Comparison of ENCODE assay signal across 1 cellular context in the genomic region with DNA sequence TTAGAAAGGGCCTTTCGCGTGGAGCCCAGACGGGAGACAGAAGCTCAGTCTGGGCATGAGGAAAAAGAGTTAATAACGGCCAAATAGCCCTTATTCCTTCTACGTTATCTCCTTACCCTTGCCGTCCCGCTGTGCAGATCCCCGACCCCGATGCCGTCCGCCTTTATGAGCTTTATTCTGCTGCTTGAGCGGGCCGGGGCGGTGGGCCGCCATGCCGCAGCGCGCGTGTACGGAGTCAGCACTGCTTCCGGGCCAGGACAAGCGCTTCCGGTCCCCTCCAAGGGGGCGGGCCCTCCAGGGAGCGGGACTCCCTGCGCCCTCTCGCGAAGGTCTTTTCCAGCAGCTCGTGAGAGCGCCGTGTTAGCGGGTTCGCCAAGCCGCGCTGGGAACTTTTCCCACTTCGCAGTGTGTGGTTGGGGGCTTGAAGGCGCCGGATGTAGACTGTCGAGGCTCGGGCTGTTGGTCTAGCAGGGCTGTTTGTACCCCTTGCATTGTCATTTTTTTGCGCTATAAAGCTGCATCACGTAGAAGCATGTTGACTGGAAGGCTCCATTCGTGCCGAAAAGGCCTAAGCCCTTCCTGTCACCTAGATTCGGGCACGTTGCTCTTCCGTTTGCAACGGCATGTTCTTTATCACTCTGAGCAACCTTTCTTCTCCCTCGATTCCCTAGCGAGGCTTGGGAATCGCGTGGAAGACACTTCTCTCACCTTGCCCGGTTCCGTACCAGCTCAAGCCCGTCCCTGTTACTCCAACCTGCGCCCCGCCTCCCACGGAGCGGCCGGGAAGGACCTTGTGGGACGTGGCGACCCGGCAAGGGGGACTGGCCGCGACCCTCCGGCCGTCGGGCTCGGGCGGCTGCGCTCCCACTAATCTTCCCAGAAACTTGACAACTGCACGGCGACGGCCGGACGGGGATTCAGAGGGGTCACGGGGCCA.
A peak's percentile ranks its signal among the peaks of the same experiment; 100 is the strongest.
TF ChIP-seq lines count a peak whose summit lies in the region.

Gene TSR1 (minus strand): TSS at position 243 of the 937 bp plus-strand sequence. CDS start 30 bp downstream, at position 213.

TF ChIP-seq in HepG2, 621 proteins besides CTCF, POLR2A, EP300 and RAD21 (continued from another document and continues in another):
- TF ChIP-seq, protein P1, sequence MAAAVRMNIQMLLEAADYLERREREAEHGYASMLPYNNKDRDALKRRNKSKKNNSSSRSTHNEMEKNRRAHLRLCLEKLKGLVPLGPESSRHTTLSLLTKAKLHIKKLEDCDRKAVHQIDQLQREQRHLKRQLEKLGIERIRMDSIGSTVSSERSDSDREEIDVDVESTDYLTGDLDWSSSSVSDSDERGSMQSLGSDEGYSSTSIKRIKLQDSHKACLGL (CRISPR knock-in tag; IDR thresholded peaks at IDR 0.05) = peak; percentile 91; the same call in 1 of the 2 replicates
- TF ChIP-seq, protein P2, sequence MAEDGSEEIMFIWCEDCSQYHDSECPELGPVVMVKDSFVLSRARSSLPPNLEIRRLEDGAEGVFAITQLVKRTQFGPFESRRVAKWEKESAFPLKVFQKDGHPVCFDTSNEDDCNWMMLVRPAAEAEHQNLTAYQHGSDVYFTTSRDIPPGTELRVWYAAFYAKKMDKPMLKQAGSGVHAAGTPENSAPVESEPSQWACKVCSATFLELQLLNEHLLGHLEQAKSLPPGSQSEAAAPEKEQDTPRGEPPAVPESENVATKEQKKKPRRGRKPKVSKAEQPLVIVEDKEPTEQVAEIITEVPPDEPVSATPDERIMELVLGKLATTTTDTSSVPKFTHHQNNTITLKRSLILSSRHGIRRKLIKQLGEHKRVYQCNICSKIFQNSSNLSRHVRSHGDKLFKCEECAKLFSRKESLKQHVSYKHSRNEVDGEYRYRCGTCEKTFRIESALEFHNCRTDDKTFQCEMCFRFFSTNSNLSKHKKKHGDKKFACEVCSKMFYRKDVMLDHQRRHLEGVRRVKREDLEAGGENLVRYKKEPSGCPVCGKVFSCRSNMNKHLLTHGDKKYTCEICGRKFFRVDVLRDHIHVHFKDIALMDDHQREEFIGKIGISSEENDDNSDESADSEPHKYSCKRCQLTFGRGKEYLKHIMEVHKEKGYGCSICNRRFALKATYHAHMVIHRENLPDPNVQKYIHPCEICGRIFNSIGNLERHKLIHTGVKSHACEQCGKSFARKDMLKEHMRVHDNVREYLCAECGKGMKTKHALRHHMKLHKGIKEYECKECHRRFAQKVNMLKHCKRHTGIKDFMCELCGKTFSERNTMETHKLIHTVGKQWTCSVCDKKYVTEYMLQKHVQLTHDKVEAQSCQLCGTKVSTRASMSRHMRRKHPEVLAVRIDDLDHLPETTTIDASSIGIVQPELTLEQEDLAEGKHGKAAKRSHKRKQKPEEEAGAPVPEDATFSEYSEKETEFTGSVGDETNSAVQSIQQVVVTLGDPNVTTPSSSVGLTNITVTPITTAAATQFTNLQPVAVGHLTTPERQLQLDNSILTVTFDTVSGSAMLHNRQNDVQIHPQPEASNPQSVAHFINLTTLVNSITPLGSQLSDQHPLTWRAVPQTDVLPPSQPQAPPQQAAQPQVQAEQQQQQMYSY (CRISPR knock-in tag; IDR thresholded peaks at IDR 0.05) = no peak; the same call in 1 of the 2 replicates
- TF ChIP-seq, protein P3, sequence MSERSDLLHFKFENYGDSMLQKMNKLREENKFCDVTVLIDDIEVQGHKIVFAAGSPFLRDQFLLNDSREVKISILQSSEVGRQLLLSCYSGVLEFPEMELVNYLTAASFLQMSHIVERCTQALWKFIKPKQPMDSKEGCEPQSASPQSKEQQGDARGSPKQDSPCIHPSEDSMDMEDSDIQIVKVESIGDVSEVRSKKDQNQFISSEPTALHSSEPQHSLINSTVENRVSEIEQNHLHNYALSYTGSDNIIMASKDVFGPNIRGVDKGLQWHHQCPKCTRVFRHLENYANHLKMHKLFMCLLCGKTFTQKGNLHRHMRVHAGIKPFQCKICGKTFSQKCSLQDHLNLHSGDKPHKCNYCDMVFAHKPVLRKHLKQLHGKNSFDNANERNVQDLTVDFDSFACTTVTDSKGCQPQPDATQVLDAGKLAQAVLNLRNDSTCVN (CRISPR knock-in tag; IDR thresholded peaks at IDR 0.05; ENCODE audit: borderline replicate concordance) = peak; percentile 48; the same call in 1 of the 2 replicates
- TF ChIP-seq LCORL (IDR thresholded peaks at IDR 0.05) (no peak), LCORL (CRISPR knock-in tag; IDR thresholded peaks at IDR 0.05) (no peak), ZNF704 (CRISPR knock-in tag; IDR thresholded peaks at IDR 0.05; ENCODE audit: borderline replicate concordance) (0 out of 2 replicates have a peak, but pooled peaks have one; percentile 41), SCMH1 (CRISPR knock-in tag; IDR thresholded peaks at IDR 0.05; ENCODE audit: borderline replicate concordance) (no peak), ZNF703 (CRISPR knock-in tag; IDR thresholded peaks at IDR 0.05; ENCODE audit: borderline replicate concordance) (no peak; the same call in 1 of the 2 replicates), SNRNP70 (IDR thresholded peaks at IDR 0.05; ENCODE audit: low read depth, low read length) (no peak), MLXIP (CRISPR knock-in tag; IDR thresholded peaks at IDR 0.05; ENCODE audit: borderline replicate concordance) (no peak), NFATC3 (CRISPR knock-in tag; IDR thresholded peaks at IDR 0.05) (no peak), TSC22D2 (CRISPR knock-in tag; IDR thresholded peaks at IDR 0.05; ENCODE audit: borderline replicate concordance) (peak; percentile 63; the same call in 1 of the 2 replicates), PITX1 (CRISPR knock-in tag; IDR thresholded peaks at IDR 0.05) (peak; percentile 70; the same call in 1 of the 2 replicates), MTF1 (CRISPR knock-in tag; IDR thresholded peaks at IDR 0.05) (no peak), MEIS2 (CRISPR knock-in tag; IDR thresholded peaks at IDR 0.05) (no peak), ZNF101 (CRISPR knock-in tag; IDR thresholded peaks at IDR 0.05; ENCODE audit: borderline replicate concordance, low read depth) (no peak), ZNF451 (CRISPR knock-in tag; IDR thresholded peaks at IDR 0.05) (no peak; the same call in 1 of the 2 replicates), THAP7 (CRISPR knock-in tag; IDR thresholded peaks at IDR 0.05) (peak; percentile 59; the same call in 1 of the 2 replicates), SNAI1 (CRISPR knock-in tag; IDR thresholded peaks at IDR 0.05; ENCODE audit: borderline replicate concordance) (no peak; the same call in none of the 2 replicates), ZNF335 (CRISPR knock-in tag; IDR thresholded peaks at IDR 0.05) (no peak; the same call in 1 of the 2 replicates), ZNF780A (CRISPR knock-in tag; IDR thresholded peaks at IDR 0.05) (no peak), ZNF17 (CRISPR knock-in tag; IDR thresholded peaks at IDR 0.05) (no peak; the same call in 1 of the 2 replicates), ZNF510 (CRISPR knock-in tag; IDR thresholded peaks at IDR 0.05; ENCODE audit: low read depth) (peak; percentile 65; the same call in 1 of the 2 replicates), TP53 (CRISPR knock-in tag; conservative IDR thresholded peaks at IDR 0.05) (0 out of 2 replicates have a peak, but pooled peaks have one; percentile 24), ZNF766 (CRISPR knock-in tag; IDR thresholded peaks at IDR 0.05; ENCODE audit: borderline replicate concordance) (no peak; the same call in 1 of the 2 replicates), HOXA7 (CRISPR knock-in tag; IDR thresholded peaks at IDR 0.05) (no peak), ZFP37 (CRISPR knock-in tag; IDR thresholded peaks at IDR 0.05; ENCODE audit: borderline replicate concordance) (0 out of 2 replicates have a peak, but pooled peaks have one; percentile 51), CENPT (CRISPR knock-in tag; IDR thresholded peaks at IDR 0.05; ENCODE audit: low read depth) (no peak)
- TF ChIP-seq, protein P4, sequence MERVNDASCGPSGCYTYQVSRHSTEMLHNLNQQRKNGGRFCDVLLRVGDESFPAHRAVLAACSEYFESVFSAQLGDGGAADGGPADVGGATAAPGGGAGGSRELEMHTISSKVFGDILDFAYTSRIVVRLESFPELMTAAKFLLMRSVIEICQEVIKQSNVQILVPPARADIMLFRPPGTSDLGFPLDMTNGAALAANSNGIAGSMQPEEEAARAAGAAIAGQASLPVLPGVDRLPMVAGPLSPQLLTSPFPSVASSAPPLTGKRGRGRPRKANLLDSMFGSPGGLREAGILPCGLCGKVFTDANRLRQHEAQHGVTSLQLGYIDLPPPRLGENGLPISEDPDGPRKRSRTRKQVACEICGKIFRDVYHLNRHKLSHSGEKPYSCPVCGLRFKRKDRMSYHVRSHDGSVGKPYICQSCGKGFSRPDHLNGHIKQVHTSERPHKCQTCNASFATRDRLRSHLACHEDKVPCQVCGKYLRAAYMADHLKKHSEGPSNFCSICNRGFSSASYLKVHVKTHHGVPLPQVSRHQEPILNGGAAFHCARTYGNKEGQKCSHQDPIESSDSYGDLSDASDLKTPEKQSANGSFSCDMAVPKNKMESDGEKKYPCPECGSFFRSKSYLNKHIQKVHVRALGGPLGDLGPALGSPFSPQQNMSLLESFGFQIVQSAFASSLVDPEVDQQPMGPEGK (CRISPR knock-in tag; IDR thresholded peaks at IDR 0.05) = peak; percentile 64; the same call in 1 of the 2 replicates
- TF ChIP-seq, protein P5, sequence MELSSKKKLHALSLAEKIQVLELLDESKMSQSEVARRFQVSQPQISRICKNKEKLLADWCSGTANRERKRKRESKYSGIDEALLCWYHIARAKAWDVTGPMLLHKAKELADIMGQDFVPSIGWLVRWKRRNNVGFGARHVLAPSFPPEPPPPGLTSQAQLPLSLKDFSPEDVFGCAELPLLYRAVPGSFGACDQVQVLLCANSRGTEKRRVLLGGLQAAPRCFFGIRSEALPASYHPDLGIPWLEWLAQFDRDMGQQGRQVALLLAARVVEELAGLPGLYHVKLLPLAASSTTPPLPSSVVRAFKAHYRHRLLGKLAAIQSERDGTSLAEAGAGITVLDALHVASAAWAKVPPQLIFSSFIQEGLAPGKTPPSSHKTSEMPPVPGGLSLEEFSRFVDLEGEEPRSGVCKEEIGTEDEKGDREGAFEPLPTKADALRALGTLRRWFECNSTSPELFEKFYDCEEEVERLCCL (CRISPR knock-in tag; IDR thresholded peaks at IDR 0.05; ENCODE audit: borderline replicate concordance) = no peak
- TF ChIP-seq, protein P6, sequence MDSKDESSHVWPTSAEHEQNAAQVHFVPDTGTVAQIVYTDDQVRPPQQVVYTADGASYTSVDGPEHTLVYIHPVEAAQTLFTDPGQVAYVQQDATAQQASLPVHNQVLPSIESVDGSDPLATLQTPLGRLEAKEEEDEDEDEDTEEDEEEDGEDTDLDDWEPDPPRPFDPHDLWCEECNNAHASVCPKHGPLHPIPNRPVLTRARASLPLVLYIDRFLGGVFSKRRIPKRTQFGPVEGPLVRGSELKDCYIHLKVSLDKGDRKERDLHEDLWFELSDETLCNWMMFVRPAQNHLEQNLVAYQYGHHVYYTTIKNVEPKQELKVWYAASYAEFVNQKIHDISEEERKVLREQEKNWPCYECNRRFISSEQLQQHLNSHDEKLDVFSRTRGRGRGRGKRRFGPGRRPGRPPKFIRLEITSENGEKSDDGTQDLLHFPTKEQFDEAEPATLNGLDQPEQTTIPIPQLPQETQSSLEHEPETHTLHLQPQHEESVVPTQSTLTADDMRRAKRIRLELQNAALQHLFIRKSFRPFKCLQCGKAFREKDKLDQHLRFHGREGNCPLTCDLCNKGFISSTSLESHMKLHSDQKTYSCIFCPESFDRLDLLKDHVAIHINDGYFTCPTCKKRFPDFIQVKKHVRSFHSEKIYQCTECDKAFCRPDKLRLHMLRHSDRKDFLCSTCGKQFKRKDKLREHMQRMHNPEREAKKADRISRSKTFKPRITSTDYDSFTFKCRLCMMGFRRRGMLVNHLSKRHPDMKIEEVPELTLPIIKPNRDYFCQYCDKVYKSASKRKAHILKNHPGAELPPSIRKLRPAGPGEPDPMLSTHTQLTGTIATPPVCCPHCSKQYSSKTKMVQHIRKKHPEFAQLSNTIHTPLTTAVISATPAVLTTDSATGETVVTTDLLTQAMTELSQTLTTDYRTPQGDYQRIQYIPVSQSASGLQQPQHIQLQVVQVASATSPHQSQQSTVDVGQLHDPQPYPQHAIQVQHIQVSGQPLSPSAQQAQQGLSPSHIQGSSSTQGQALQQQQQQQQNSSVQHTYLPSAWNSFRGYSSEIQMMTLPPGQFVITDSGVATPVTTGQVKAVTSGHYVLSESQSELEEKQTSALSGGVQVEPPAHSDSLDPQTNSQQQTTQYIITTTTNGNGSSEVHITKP (CRISPR knock-in tag; IDR thresholded peaks at IDR 0.05; ENCODE audit: low read depth) = peak; percentile 41; the same call in 1 of the 2 replicates
